In genomic region chr10:102960158-102960557, GRCh38 we compare ENCODE assay signal across 22 cellular contexts.
"Had no signal": no experiment of that assay in that cellular context is flagged by ENCODE, and none has a peak within 500 bp of the region (broad histone marks: within the 10 kb centered on the region; RNA-seq: fewer than 3 reads in every experiment).

No MANE protein-coding gene starts in this region.

- H3K4me2 ChIP-seq: hepatocyte had no signal

- H3K27ac ChIP-seq: colonic mucosa, esophagus muscularis mucosa, foreskin keratinocyte, gastroesophageal sphincter, heart left ventricle, hepatocyte, left lung, lower lobe of right lung had no signal

- H3K4me1 ChIP-seq: colonic mucosa, esophagus muscularis mucosa, gastroesophageal sphincter, left lung, lower lobe of right lung had no signal

- H3K79me2 ChIP-seq: hepatocyte had no signal

- H3K4me3 ChIP-seq: colonic mucosa, esophagus muscularis mucosa, gastroesophageal sphincter, heart left ventricle, hepatocyte, left lung, lower lobe of right lung, mucosa of descending colon had no signal

- H3K36me3 ChIP-seq: colonic mucosa, esophagus muscularis mucosa, heart left ventricle, left lung, lower lobe of right lung had no signal

- H2AFZ ChIP-seq: hepatocyte had no signal

- ATAC-seq: effector memory CD8-positive, alpha-beta T cell; foreskin keratinocyte; gastroesophageal sphincter; heart left ventricle; left cardiac atrium; left lung; left ventricle myocardium superior; lower lobe of right lung; mucosa of descending colon; naive thymus-derived CD8-positive, alpha-beta T cell had no signal

- FAIRE-seq: frontal cortex had no signal

- H3K27me3 ChIP-seq: colonic mucosa, esophagus muscularis mucosa, foreskin keratinocyte, gastroesophageal sphincter, heart left ventricle, hepatocyte, left lung had no signal

- H3K9me3 ChIP-seq: colonic mucosa, esophagus muscularis mucosa, gastroesophageal sphincter, heart left ventricle, left lung, lower lobe of right lung, mucosa of descending colon had no signal

- DNase-seq: colonic mucosa; cortex of kidney; effector CD8-positive, alpha-beta T cell; effector memory CD8-positive, alpha-beta T cell; endodermal cell; foreskin keratinocyte; heart left ventricle; hypothalamus; immature natural killer cell; islet precursor cell; left cardiac atrium; left lung; left ventricle myocardium superior; lower lobe of right lung; mesenchymal stem cell; mucosa of descending colon; naive B cell; naive thymus-derived CD8-positive, alpha-beta T cell had no signal
